In the genomic region with DNA sequence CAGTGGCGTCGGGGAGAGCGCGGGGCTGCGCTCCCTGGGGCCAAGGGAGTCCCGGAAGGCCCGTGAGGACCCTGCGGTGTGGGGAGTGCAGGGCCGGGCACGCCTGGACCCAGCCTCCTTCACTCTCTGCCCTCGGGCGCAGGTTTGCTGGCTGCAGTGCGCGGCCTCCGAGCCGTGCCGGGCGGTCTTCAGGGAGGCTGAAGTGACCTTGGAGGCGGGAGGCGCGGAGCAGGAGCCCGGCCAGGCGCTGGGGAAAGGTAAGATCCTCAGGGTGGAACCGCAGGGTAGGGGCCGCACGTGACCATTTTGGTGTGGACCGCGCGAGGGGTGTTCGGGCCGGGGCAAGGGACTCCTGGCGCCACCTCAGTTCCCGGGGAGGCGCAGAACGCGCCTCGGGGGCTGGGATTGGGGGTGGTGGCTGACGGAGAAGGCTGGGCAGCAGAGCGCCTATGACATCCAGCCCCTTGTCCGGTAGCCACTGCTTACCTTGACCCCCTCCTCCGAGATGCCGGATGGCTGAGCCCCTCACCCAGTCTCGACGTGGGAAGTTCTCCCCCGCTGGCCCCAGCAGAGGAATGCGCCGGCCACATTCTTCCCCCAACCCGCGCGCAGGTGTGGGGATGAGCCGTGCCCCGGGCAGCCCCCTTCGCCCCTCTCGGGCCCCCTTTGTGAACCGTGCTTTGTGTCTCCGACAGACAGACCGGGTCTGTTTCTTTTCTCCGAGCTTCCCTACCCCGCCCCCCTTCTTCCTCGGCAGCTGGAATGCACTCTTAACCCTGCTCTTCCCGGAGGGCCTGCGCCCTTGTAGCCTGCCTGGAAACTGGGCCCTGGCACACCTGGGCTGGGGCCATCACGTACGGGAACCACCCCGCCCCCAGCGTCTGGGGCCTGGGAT, we compare ENCODE assay signal across 9 cellular contexts. TPM values are rescaled to one million over a fixed set of nuclear protein-coding genes. Genes with fewer than 3 reads are reported as not detected.
DNase-seq lines count a peak whose midpoint lies in the region; ATAC-seq, FAIRE-seq and TF ChIP-seq lines count a peak whose summit lies in the region.
"Had no signal": no experiment of that assay in that cellular context is flagged by ENCODE, and none has a peak within 500 bp of the region (broad histone marks: within the 10 kb centered on the region; RNA-seq: fewer than 3 reads in every experiment).

No MANE protein-coding gene starts in this region.

- no peak for ATAC-seq in activated naive CD8-positive, alpha-beta T cell treated with anti-CD3 and anti-CD28 coated beads, Interleukin-2, amount 10 ng/mL, durations not matched to agents 7 days and 5 days (ENCODE audit: low read depth)
- ATAC-seq in left lobe of liver, result peak; percentile 27
- peak; percentile 50 for ATAC-seq in upper lobe of right lung
- ATAC-seq in GM19328 (IDR thresholded peaks at IDR 0.05; ENCODE audit: unreplicated experiment), result no peak

- peaks cover 28% of the 10 kb centered on the region for H3K4me1 ChIP-seq in astrocyte (ENCODE audit: insufficient read depth, low read length)
- peaks cover 20% of the 10 kb centered on the region for H3K4me1 ChIP-seq in upper lobe of right lung

- H3K4me3 ChIP-seq in astrocyte (ENCODE audit: insufficient read depth, low read depth, low read length) (no peak overlapping the region), upper lobe of right lung (peak overlapping the region; percentile 48)

- FAIRE-seq in astrocyte (lab: Jason Lieb, UNC), result no peak

- no peaks in the 10 kb centered on the region for H3K9me3 ChIP-seq in astrocyte (ENCODE audit: insufficient read depth, low read depth, low read length)
- H3K9me3 ChIP-seq in upper lobe of right lung, result no peaks in the 10 kb centered on the region

- H3K4me2 ChIP-seq in astrocyte (ENCODE audit: low read length), result peak overlapping the region; percentile 65

- intact Hi-C loops in upper lobe of right lung (cut with DNase I), result no loop called here

- H3K9ac ChIP-seq in astrocyte (ENCODE audit: low read length), result no peak overlapping the region

- peak overlapping the region; percentile 28 for H3K4me3 Mint-ChIP-seq in activated naive CD8-positive, alpha-beta T cell treated with anti-CD3 and anti-CD28 coated beads, Interleukin-2, amount 10 ng/mL, durations not matched to agents 7 days and 5 days
- no peak overlapping the region for H3K4me3 Mint-ChIP-seq in activated naive CD8-positive, alpha-beta T cell treated with anti-CD3 and anti-CD28 coated beads for 36 hours
- peak overlapping the region; percentile 82 for H3K4me3 Mint-ChIP-seq in astrocyte (ENCODE audit: unreplicated experiment)

- H3K4me1 Mint-ChIP-seq in activated naive CD8-positive, alpha-beta T cell treated with anti-CD3 and anti-CD28 coated beads, Interleukin-2, amount 10 ng/mL, durations not matched to agents 7 days and 5 days, result peaks cover 9% of the 10 kb centered on the region
- H3K4me1 Mint-ChIP-seq in activated naive CD8-positive, alpha-beta T cell treated with anti-CD3 and anti-CD28 coated beads for 36 hours, result peaks cover 15% of the 10 kb centered on the region
- H3K4me1 Mint-ChIP-seq in astrocyte (ENCODE audit: low read depth, unreplicated experiment), result peaks cover 7% of the 10 kb centered on the region

- H3K36me3 Mint-ChIP-seq in activated naive CD8-positive, alpha-beta T cell treated with anti-CD3 and anti-CD28 coated beads, Interleukin-2, amount 10 ng/mL, durations not matched to agents 7 days and 5 days, result no peaks in the 10 kb centered on the region
- no peaks in the 10 kb centered on the region for H3K36me3 Mint-ChIP-seq in activated naive CD8-positive, alpha-beta T cell treated with anti-CD3 and anti-CD28 coated beads for 36 hours
- no peaks in the 10 kb centered on the region for H3K36me3 Mint-ChIP-seq in astrocyte (ENCODE audit: low read depth, unreplicated experiment)

- no peak overlapping the region for H3K27ac Mint-ChIP-seq in activated naive CD8-positive, alpha-beta T cell treated with anti-CD3 and anti-CD28 coated beads, Interleukin-2, amount 10 ng/mL, durations not matched to agents 7 days and 5 days
- H3K27ac Mint-ChIP-seq in activated naive CD8-positive, alpha-beta T cell treated with anti-CD3 and anti-CD28 coated beads for 36 hours, result no peak overlapping the region
- H3K27ac Mint-ChIP-seq in astrocyte (ENCODE audit: unreplicated experiment), result no peak overlapping the region

- POLR2A ChIA-PET in activated naive CD8-positive, alpha-beta T cell treated with anti-CD3 and anti-CD28 coated beads, Interleukin-2, amount 10 ng/mL, durations not matched to agents 7 days and 5 days (lab: Charles Lee), result no interaction called here

- peaks cover 40% of the 10 kb centered on the region for H3K27me3 ChIP-seq in astrocyte (ENCODE audit: insufficient read depth, low read length)
- H3K27me3 ChIP-seq in upper lobe of right lung, result peaks cover 53% of the 10 kb centered on the region

- no peak overlapping the region for H3K27ac ChIP-seq in astrocyte (ENCODE audit: low read depth, low read length)
- no peak overlapping the region for H3K27ac ChIP-seq in upper lobe of right lung

- H4K20me1 ChIP-seq in astrocyte (ENCODE audit: insufficient read depth, low read length), result no peaks in the 10 kb centered on the region

- H3K79me2 ChIP-seq in astrocyte (ENCODE audit: insufficient read depth, low read length), result no peaks in the 10 kb centered on the region

- no peaks in the 10 kb centered on the region for H3K9me3 Mint-ChIP-seq in activated naive CD8-positive, alpha-beta T cell treated with anti-CD3 and anti-CD28 coated beads, Interleukin-2, amount 10 ng/mL, durations not matched to agents 7 days and 5 days
- H3K9me3 Mint-ChIP-seq in activated naive CD8-positive, alpha-beta T cell treated with anti-CD3 and anti-CD28 coated beads for 36 hours, result no peaks in the 10 kb centered on the region
- no peaks in the 10 kb centered on the region for H3K9me3 Mint-ChIP-seq in astrocyte (ENCODE audit: unreplicated experiment)

- TF ChIP-seq CTCF in astrocyte (IDR thresholded peaks at IDR 0.05; ENCODE audit: insufficient read depth, low read depth, low read length) (no peak), upper lobe of right lung (IDR thresholded peaks at IDR 0.05) (no peak)

- no peak for DNase-seq in activated naive CD8-positive, alpha-beta T cell treated with anti-CD3 and anti-CD28 coated beads, Interleukin-2, amount 10 ng/mL, durations not matched to agents 7 days and 5 days
- no peak for DNase-seq in activated naive CD8-positive, alpha-beta T cell treated with anti-CD3 and anti-CD28 coated beads for 36 hours
- DNase-seq in astrocyte (ENCODE audit: low read depth), result no peak
- no peak for DNase-seq in left lobe of liver (ENCODE audit: low spot score)
- peak; percentile 67 for DNase-seq in upper lobe of right lung
- DNase-seq in NCI-H187 (lab: John Stamatoyannopoulos, UW), result no peak
- DNase-seq in GM19238 (ENCODE audit: insufficient read length, low spot score), result no peak
- DNase-seq: OCI-M1 had no signal

- peak overlapping the region; percentile 56 for H2AFZ ChIP-seq in astrocyte (ENCODE audit: low read depth, low read length)

- H3K27me3 Mint-ChIP-seq in activated naive CD8-positive, alpha-beta T cell treated with anti-CD3 and anti-CD28 coated beads, Interleukin-2, amount 10 ng/mL, durations not matched to agents 7 days and 5 days, result peaks cover 64% of the 10 kb centered on the region
- H3K27me3 Mint-ChIP-seq in activated naive CD8-positive, alpha-beta T cell treated with anti-CD3 and anti-CD28 coated beads for 36 hours, result peaks cover 87% of the 10 kb centered on the region
- H3K27me3 Mint-ChIP-seq in astrocyte (ENCODE audit: low read depth, unreplicated experiment), result peaks cover 7% of the 10 kb centered on the region

- H3K36me3 ChIP-seq in astrocyte (ENCODE audit: insufficient read depth, low read length) (no peaks in the 10 kb centered on the region), upper lobe of right lung (no peaks in the 10 kb centered on the region)

RNA-seq across cellular contexts. Expression of gene CDH3, which starts 0.6 kb away (rescaled TPM):
- under 1 TPM; 0.28 to 0.51 TPM for total RNA-seq in activated naive CD8-positive, alpha-beta T cell treated with anti-CD3 and anti-CD28 coated beads, Interleukin-2, amount 10 ng/mL, durations not matched to agents 7 days and 5 days
- total RNA-seq in activated naive CD8-positive, alpha-beta T cell treated with anti-CD3 and anti-CD28 coated beads for 36 hours, result under 1 TPM; 0.37 to 0.44 TPM
- total RNA-seq in astrocyte (13.2 and 14.1 TPM in 2 replicates), left lobe of liver (0.33 TPM), upper lobe of right lung (9.6 TPM)

Comparison
In these comparisons a context has a peak if more than half of its experiments do, and no peak if none do; other contexts are left out.
1. ATAC-seq: peak in left lobe of liver (single experiment) and upper lobe of right lung (single experiment); none in activated naive CD8-positive, alpha-beta T cell treated with anti-CD3 and anti-CD28 coated beads, Interleukin-2, amount 10 ng/mL, durations not matched to agents 7 days and 5 days (single experiment) and GM19328 (single experiment).